ENCODE assay signal across 14 cellular contexts in genomic region chr6:14272111-14273085, GRCh38.
DNase-seq lines count a peak whose midpoint lies in the region; ATAC-seq and TF ChIP-seq lines count a peak whose summit lies in the region.
"Had no signal": no experiment of that assay in that cellular context is flagged by ENCODE, and none has a peak within 500 bp of the region (broad histone marks: within the 10 kb centered on the region; RNA-seq: fewer than 3 reads in every experiment).

No MANE protein-coding gene starts in this region.

- H4K91ac ChIP-seq in mesenchymal stem cell (ENCODE audit: low read length) = no peak overlapping the region

- no peak overlapping the region for H2BK15ac ChIP-seq in mesenchymal stem cell (ENCODE audit: low read depth, poor library complexity, severe bottlenecking)

- no peak overlapping the region for H3K14ac ChIP-seq in mesenchymal stem cell (ENCODE audit: low read length in 2 of 2)

- no peak overlapping the region for H2BK5ac ChIP-seq in mesenchymal stem cell (ENCODE audit: low read depth, low read length, poor library complexity, severe bottlenecking)

- H3K4ac ChIP-seq in mesenchymal stem cell (ENCODE audit: low read depth in 1 of 2, low read length in 2 of 2) = no peak overlapping the region

- TF ChIP-seq CTCF in PC-9 (conservative IDR thresholded peaks at IDR 0.05) = no peak
- no peak for TF ChIP-seq CTCF in fibroblast of mammary gland (conservative IDR thresholded peaks at IDR 0.05; ENCODE audit: control insufficient read depth, insufficient read depth, low read depth, low read length)

- H3K27me3 ChIP-seq in PC-9 (ENCODE audit: insufficient read depth, low read depth) (no peaks in the 10 kb centered on the region), mesenchymal stem cell (ENCODE audit: control insufficient read depth in 1 of 2, insufficient read depth in 1 of 2, low read length in 2 of 2) (no peaks in the 10 kb centered on the region), right cardiac atrium (ENCODE audit: control insufficient read depth, insufficient read depth) (no peaks in the 10 kb centered on the region)
- H3K27me3 ChIP-seq: uterus had no signal

- no peaks in the 10 kb centered on the region for H3K79me2 ChIP-seq in PC-9 (ENCODE audit: low read depth)

- ATAC-seq in right cardiac atrium = no peak
- ATAC-seq in activated CD4-positive, CD25-positive, alpha-beta regulatory T cell treated with anti-CD3 and anti-CD28 coated beads, Interleukin-2, amount 50 U/mL, for 24 hours = no peak

- H3K4me1 ChIP-seq in PC-9 (replicated peaks; ENCODE audit: insufficient read depth) (peaks cover 20% of the 10 kb centered on the region), mesenchymal stem cell (ENCODE audit: control insufficient read depth, insufficient read depth, low read depth, low read length) (peaks cover 2% of the 10 kb centered on the region), right cardiac atrium (ENCODE audit: control insufficient read depth, insufficient read depth, low read length) (peaks cover 4% of the 10 kb centered on the region)

- no peak overlapping the region for H4K8ac ChIP-seq in mesenchymal stem cell (ENCODE audit: low read length)

- intact Hi-C loops in PC-9 (cut with micrococcal nuclease; ENCODE audit: unreplicated experiment) (loop anchor here (5.0 kb wide), 1 partner anchor 1170 kb away; no protein-coding TSS in a partner anchor), right cardiac atrium (cut with DNase I) (no loop called here)

- no peaks in the 10 kb centered on the region for H3K79me1 ChIP-seq in mesenchymal stem cell (replicated peaks; ENCODE audit: low read length, poor library complexity, severe bottlenecking)

- no peak overlapping the region for H2BK120ac ChIP-seq in mesenchymal stem cell (ENCODE audit: low read depth, low read length)

- H3K4me2 ChIP-seq in PC-9 = no peak overlapping the region; the same call in 1 of the 2 replicates
- no peak overlapping the region for H3K4me2 ChIP-seq in mesenchymal stem cell (ENCODE audit: low read length, poor library complexity, severe bottlenecking)

- BruUV-seq in PC-9 (replicated peaks; lab: Mats Ljungman, UMichigan) = no TSS peak

- H3K18ac ChIP-seq in mesenchymal stem cell (ENCODE audit: low read depth in 1 of 2, low read length in 2 of 2) = no peak overlapping the region

- no peaks in the 10 kb centered on the region for H3K9me2 ChIP-seq in PC-9 (ENCODE audit: insufficient read depth)

- 80% methylated on average over 2 of the region's 4 CpGs for WGBS in mesenchymal stem cell
- 76% methylated on average over 4 of the region's 4 CpGs for WGBS in right cardiac atrium

- H3K9me3 ChIP-seq in PC-9 (ENCODE audit: insufficient read depth, low read depth) (peaks cover 20% of the 10 kb centered on the region; the same call in 1 of the 2 replicates), mesenchymal stem cell (ENCODE audit: control insufficient read depth, low read length) (no peaks in the 10 kb centered on the region), right cardiac atrium (ENCODE audit: control insufficient read depth, low read length) (no peaks in the 10 kb centered on the region)
- H3K9me3 ChIP-seq: uterus had no signal

- H2AFZ ChIP-seq in PC-9 (no peak overlapping the region), mesenchymal stem cell (ENCODE audit: low read depth, low read length) (no peak overlapping the region)

- peak; percentile 12 for DNase-seq in activated effector memory CD4-positive, alpha-beta T cell treated with anti-CD3 and anti-CD28 coated beads, Interleukin-2, amount 50 U/mL, for 16 hours
- DNase-seq in activated effector memory CD4-positive, alpha-beta T cell treated with Interleukin-2 at 50 U/mL for 16 hours = no peak
- DNase-seq in PC-9 = peak; percentile 37 to 90
- peak; percentile 10 for DNase-seq in fibroblast of mammary gland (ENCODE audit: low read depth)
- no peak for DNase-seq in DMS153 treated with DMSO at 0.1 percent for 48 hours (lab: John Stamatoyannopoulos, UW; ENCODE audit: unreplicated experiment)
- DNase-seq in mesenchymal stem cell = no peak
- no peak for DNase-seq in right cardiac atrium
- DNase-seq: activated CD4-positive, alpha-beta T cell treated with anti-CD3 and anti-CD28 coated beads for 1 hour; activated gamma-delta T cell treated with Interleukin-2 at 50 U/mL for 16 hours; KBM-7; midbrain; NCI-H2171; uterus had no signal

- H3K36me3 ChIP-seq in PC-9 (ENCODE audit: low read depth) (no peaks in the 10 kb centered on the region), mesenchymal stem cell (ENCODE audit: control insufficient read depth in 1 of 2, insufficient read depth in 2 of 2, low read depth in 1 of 2, low read length in 2 of 2) (no peaks in the 10 kb centered on the region)
- H3K36me3 ChIP-seq: uterus had no signal

- H3K27ac ChIP-seq in PC-9 = peak overlapping the region; percentile 92
- no peak overlapping the region for H3K27ac ChIP-seq in mesenchymal stem cell (ENCODE audit: low read length, poor library complexity, severe bottlenecking)
- H3K27ac ChIP-seq in right cardiac atrium (ENCODE audit: low read length) = no peak overlapping the region
- H3K27ac ChIP-seq: uterus had no signal

- CTCF ChIA-PET in PC-9 (lab: Charles Lee) = no interaction called here

- H3F3A ChIP-seq in PC-9 (ENCODE audit: insufficient read depth, low read depth) = peaks cover 31% of the 10 kb centered on the region

- H2BK12ac ChIP-seq in mesenchymal stem cell (ENCODE audit: low read length in 2 of 2) = no peak overlapping the region

- POLR2A ChIA-PET in PC-9 (lab: Charles Lee; ENCODE audit: unreplicated experiment) = interaction anchor here (0.6 to 0.9 kb wide), 2 partner anchors 14 to 62 kb away, joined by 3 to 4 read pairs; no protein-coding TSS in a partner anchor

- H3K23ac ChIP-seq in mesenchymal stem cell (ENCODE audit: low read length in 2 of 2) = no peak overlapping the region

- H4K20me1 ChIP-seq in PC-9 (ENCODE audit: insufficient read depth) = no peaks in the 10 kb centered on the region

- no peak overlapping the region for H2AK5ac ChIP-seq in mesenchymal stem cell (ENCODE audit: low read length, severe bottlenecking)

- H3K4me3 ChIP-seq in PC-9 (no peak overlapping the region), fibroblast of mammary gland (ENCODE audit: control insufficient read depth, low read depth, low read length) (no peak overlapping the region), mesenchymal stem cell (ENCODE audit: insufficient read depth in 1 of 2, low read depth in 1 of 2, low read length in 2 of 2) (no peak overlapping the region), right cardiac atrium (ENCODE audit: low read length) (no peak overlapping the region)
- H3K4me3 ChIP-seq: uterus had no signal

- no peak overlapping the region for H3K9ac ChIP-seq in mesenchymal stem cell (ENCODE audit: low read length)

Comparison
In these comparisons a context has a peak if more than half of its experiments do, and no peak if none do; other contexts are left out.
1. DNase-seq: peak in activated effector memory CD4-positive, alpha-beta T cell treated with anti-CD3 and anti-CD28 coated beads, Interleukin-2, amount 50 U/mL, for 16 hours (single experiment), PC-9 (2 of 2) and fibroblast of mammary gland (single experiment); none in activated effector memory CD4-positive, alpha-beta T cell treated with Interleukin-2 at 50 U/mL for 16 hours (single experiment), DMS153 treated with DMSO at 0.1 percent for 48 hours (single experiment), mesenchymal stem cell (single experiment) and right cardiac atrium (0 of 3).